Comparison of ENCODE assay signal across 10 cellular contexts in genomic region chr2:55581435-55581834, GRCh38. TPM values are rescaled to one million over a fixed set of nuclear protein-coding genes. Genes with fewer than 3 reads are reported as not detected.
DNase-seq lines count a peak whose midpoint lies in the region; ATAC-seq and TF ChIP-seq lines count a peak whose summit lies in the region.
"Had no signal": no experiment of that assay in that cellular context is flagged by ENCODE, and none has a peak within 500 bp of the region (broad histone marks: within the 10 kb centered on the region; RNA-seq: fewer than 3 reads in every experiment).

No MANE protein-coding gene starts in this region.

- H3K4me1 ChIP-seq in CD8-positive, alpha-beta T cell (ENCODE audit: insufficient read depth, low read length) = peaks cover 4% of the 10 kb centered on the region
- H3K4me1 ChIP-seq in GM23248 (ENCODE audit: insufficient read depth) = peaks cover 40% of the 10 kb centered on the region
- peaks cover 0 to 5% of the 10 kb centered on the region in 2 donors for H3K4me1 ChIP-seq in naive thymus-derived CD4-positive, alpha-beta T cell (ENCODE audit: control insufficient read depth in 2 of 2, insufficient read depth in 2 of 2, low read length in 2 of 2)

- intact Hi-C loops in CD8-positive, alpha-beta T cell (cut with DNase I, micrococcal nuclease) = loop anchor here in 1 of 2 experiments (5.0 kb wide), 1 partner anchor 36 kb away; the partner anchor contains the start of gene PPP4R3B
- intact Hi-C loops in naive thymus-derived CD4-positive, alpha-beta T cell (cut with micrococcal nuclease) = no loop called here

- H4K20me1 ChIP-seq in GM23248 (ENCODE audit: insufficient read depth) = no peaks in the 10 kb centered on the region

- TF ChIP-seq CTCF in CD8-positive, alpha-beta T cell (IDR thresholded peaks at IDR 0.05) = no peak
- peak; percentile 10 for TF ChIP-seq CTCF in astrocyte of the cerebellum (IDR thresholded peaks at IDR 0.05; ENCODE audit: low read depth, low read length, missing control alignments)

- no peaks in the 10 kb centered on the region for H3K9me2 ChIP-seq in GM23248 (ENCODE audit: insufficient read depth)

- peaks cover 28% of the 10 kb centered on the region for H3K4me1 Mint-ChIP-seq in CD8-positive, alpha-beta T cell (ENCODE audit: low read depth)
- peaks cover 2 to 41% (median 23%) of the 10 kb centered on the region in 7 donors for H3K4me1 Mint-ChIP-seq in naive thymus-derived CD4-positive, alpha-beta T cell

- no peaks in the 10 kb centered on the region for H3K27me3 ChIP-seq in CD8-positive, alpha-beta T cell (ENCODE audit: insufficient read depth, low read length)
- H3K27me3 ChIP-seq in GM23248 (replicated peaks; ENCODE audit: insufficient read depth) = no peaks in the 10 kb centered on the region
- H3K27me3 ChIP-seq in naive thymus-derived CD4-positive, alpha-beta T cell (ENCODE audit: control insufficient read depth in 2 of 2, insufficient read depth in 2 of 2, low read length in 2 of 2) = no peaks in the 10 kb centered on the region

- H3K9me3 ChIP-seq in CD8-positive, alpha-beta T cell (ENCODE audit: low read length) = no peaks in the 10 kb centered on the region
- H3K9me3 ChIP-seq in GM23248 (ENCODE audit: low read depth) = no peaks in the 10 kb centered on the region
- H3K9me3 ChIP-seq in naive thymus-derived CD4-positive, alpha-beta T cell (ENCODE audit: control insufficient read depth in 2 of 3, low read length in 3 of 3) = no peaks in the 10 kb centered on the region

- in situ Hi-C loops in GM23248 (cut with MboI) = no loop called here
- in situ Hi-C loops in astrocyte of the cerebellum (cut with HindIII; ENCODE audit: low sequenced_read_pairs) = no loop called here

- H3K4me2 ChIP-seq in GM23248 (ENCODE audit: unreplicated experiment) = no peak overlapping the region

- no peaks in the 10 kb centered on the region for H3K27me3 Mint-ChIP-seq in CD8-positive, alpha-beta T cell (ENCODE audit: low read depth)
- no peaks in the 10 kb centered on the region for H3K27me3 Mint-ChIP-seq in naive thymus-derived CD4-positive, alpha-beta T cell

- H3K36me3 ChIP-seq in CD8-positive, alpha-beta T cell (ENCODE audit: insufficient read depth, low read length) = peaks cover 18% of the 10 kb centered on the region
- peaks cover 51% of the 10 kb centered on the region for H3K36me3 ChIP-seq in GM23248 (ENCODE audit: low read depth)
- peaks cover 8 to 35% (median 24%) of the 10 kb centered on the region in 3 experiments for H3K36me3 ChIP-seq in naive thymus-derived CD4-positive, alpha-beta T cell (ENCODE audit: control insufficient read depth in 2 of 3, insufficient read depth in 3 of 3, low read length in 3 of 3)

- H2AFZ ChIP-seq in GM23248 = no peak overlapping the region

- H3K4me3 Mint-ChIP-seq in CD8-positive, alpha-beta T cell = no peak overlapping the region
- H3K4me3 Mint-ChIP-seq in naive thymus-derived CD4-positive, alpha-beta T cell = peak overlapping the region in 1 of 10 donors; percentile 23

- peak overlapping the region; percentile 43 for H3K27ac Mint-ChIP-seq in CD8-positive, alpha-beta T cell
- peak overlapping the region in 8 of 9 donors; percentile 24 to 83 (median 64) for H3K27ac Mint-ChIP-seq in naive thymus-derived CD4-positive, alpha-beta T cell

- CTCF ChIA-PET in CD8-positive, alpha-beta T cell (lab: Charles Lee) = no interaction called here
- CTCF ChIA-PET in naive thymus-derived CD4-positive, alpha-beta T cell (lab: Charles Lee) = no interaction called here

- WGBS in GM23248 (ENCODE audit: low coverage in 1 of 2, low lambda C conversion rate in 2 of 2, missing lambda C conversion rate in 2 of 2), 2 experiments = 96 to 97% methylated on average over 3 of the region's 3 CpGs

- peak; percentile 31 for ATAC-seq in CD8-positive, alpha-beta T cell
- ATAC-seq in naive thymus-derived CD4-positive, alpha-beta T cell = no peak
- no peak for ATAC-seq in GM19467 (IDR thresholded peaks at IDR 0.05; ENCODE audit: unreplicated experiment)
- no peak for ATAC-seq in GM21619 (IDR thresholded peaks at IDR 0.05; ENCODE audit: unreplicated experiment)
- no peak for ATAC-seq in GM21515 (IDR thresholded peaks at IDR 0.05; ENCODE audit: unreplicated experiment)
- ATAC-seq: left lobe of liver had no signal

- peaks cover 16% of the 10 kb centered on the region for H3F3A ChIP-seq in GM23248 (ENCODE audit: insufficient read depth)

- no peak for DNase-seq in CD8-positive, alpha-beta T cell
- DNase-seq in GM23248 = peak; percentile 17
- no peak for DNase-seq in astrocyte of the cerebellum (ENCODE audit: low read depth)
- DNase-seq in naive thymus-derived CD4-positive, alpha-beta T cell = peak in 1 of 9 donors; percentile 10
- DNase-seq in NCI-H187 (lab: John Stamatoyannopoulos, UW) = no peak
- DNase-seq: NCI-H2029 treated with DMSO at 0.1 percent for 48 hours had no signal

- peaks cover 44% of the 10 kb centered on the region for H3K79me2 ChIP-seq in GM23248 (ENCODE audit: insufficient read depth)

- POLR2A ChIA-PET in CD8-positive, alpha-beta T cell (lab: Charles Lee) = no interaction called here
- POLR2A ChIA-PET in naive thymus-derived CD4-positive, alpha-beta T cell (lab: Charles Lee) = no interaction called here

- no peak overlapping the region for H3K9ac ChIP-seq in GM23248

- no peak overlapping the region for H3K4me3 ChIP-seq in CD8-positive, alpha-beta T cell (ENCODE audit: low read depth, low read length)
- H3K4me3 ChIP-seq in GM23248 (no peak overlapping the region), astrocyte of the cerebellum (ENCODE audit: low read depth, low read length) (no peak overlapping the region)
- no peak overlapping the region for H3K4me3 ChIP-seq in naive thymus-derived CD4-positive, alpha-beta T cell (ENCODE audit: low read length)

- H3K36me3 Mint-ChIP-seq in CD8-positive, alpha-beta T cell = peaks cover 72% of the 10 kb centered on the region
- H3K36me3 Mint-ChIP-seq in naive thymus-derived CD4-positive, alpha-beta T cell = peaks cover 5 to 35% (median 23%) of the 10 kb centered on the region in 5 donors

- H3K9me3 Mint-ChIP-seq in CD8-positive, alpha-beta T cell = no peaks in the 10 kb centered on the region
- H3K9me3 Mint-ChIP-seq in naive thymus-derived CD4-positive, alpha-beta T cell = no peaks in the 10 kb centered on the region

- no peak overlapping the region for H3K27ac ChIP-seq in CD8-positive, alpha-beta T cell (ENCODE audit: low read depth, low read length)
- no peak overlapping the region for H3K27ac ChIP-seq in GM23248
- H3K27ac ChIP-seq in naive thymus-derived CD4-positive, alpha-beta T cell (ENCODE audit: low read depth, low read length) = no peak overlapping the region

RNA-seq across cellular contexts. Expression of gene PPP4R3B, which starts 36.0 kb away (rescaled TPM):
- total RNA-seq in CD8-positive, alpha-beta T cell = 10 to 100 TPM; 39.0 to 43.9 TPM
- 32.2 and 41.8 TPM in 2 replicates for total RNA-seq in GM23248 (2014; rRNA removed; shearing (Covaris generic))
- 39.1 and 41.2 TPM in 2 replicates for polyA plus RNA-seq in GM23248 (2016; fragmentation: Nextera tagmentation; extraction: Ambion mirVana)
- 100 to 1,000 TPM in 2 of 5 experiments, 10 to 100 TPM in 3; 67.2 to 113 (median 88.0) TPM for total RNA-seq in naive thymus-derived CD4-positive, alpha-beta T cell
- polyA plus RNA-seq in naive thymus-derived CD4-positive, alpha-beta T cell = 10 to 100 TPM; 65.9 to 75.7 TPM
